Comparison of ENCODE assay signal across 1 cellular context in the genomic region with DNA sequence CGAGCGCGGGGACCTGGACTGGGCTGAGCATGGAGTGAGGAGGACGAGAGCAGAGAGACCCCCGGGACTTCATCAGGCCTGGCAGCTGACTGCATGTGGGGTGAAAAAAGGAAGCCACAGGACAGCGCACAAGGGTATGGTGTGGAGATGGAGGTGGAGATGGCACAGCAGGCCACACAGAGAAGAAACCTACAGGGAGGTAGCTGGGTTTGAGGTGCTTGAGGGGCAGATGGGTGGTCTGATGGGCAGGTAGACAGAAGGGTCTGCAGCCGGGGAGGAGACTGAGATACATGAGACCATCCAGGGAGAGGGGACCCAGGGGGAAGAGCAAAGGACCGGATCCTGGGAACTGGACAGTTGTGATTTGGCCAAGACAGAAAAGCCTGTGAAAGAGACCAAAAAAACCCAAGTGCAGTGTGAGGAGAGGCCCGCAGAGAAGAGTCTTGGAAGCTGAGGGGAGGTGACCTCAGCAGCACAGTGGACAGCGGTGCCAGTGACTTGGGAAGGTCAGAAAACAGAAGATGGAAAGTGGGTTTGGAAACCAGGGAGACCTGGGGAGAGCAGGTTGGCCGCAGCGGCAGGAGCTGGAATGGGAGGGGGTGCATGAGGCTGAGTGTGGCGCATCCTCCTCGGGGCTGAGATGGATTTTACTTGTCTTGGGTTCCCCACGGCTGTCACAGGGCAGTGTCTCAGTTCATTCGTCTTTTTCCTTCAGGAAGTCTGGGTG.
TF ChIP-seq lines count a peak whose summit lies in the region.

No MANE protein-coding gene starts in this region.

TF ChIP-seq in GM23338, 12 proteins besides CTCF, POLR2A, EP300 and RAD21 (continued from another document):
- TF ChIP-seq, protein P1, sequence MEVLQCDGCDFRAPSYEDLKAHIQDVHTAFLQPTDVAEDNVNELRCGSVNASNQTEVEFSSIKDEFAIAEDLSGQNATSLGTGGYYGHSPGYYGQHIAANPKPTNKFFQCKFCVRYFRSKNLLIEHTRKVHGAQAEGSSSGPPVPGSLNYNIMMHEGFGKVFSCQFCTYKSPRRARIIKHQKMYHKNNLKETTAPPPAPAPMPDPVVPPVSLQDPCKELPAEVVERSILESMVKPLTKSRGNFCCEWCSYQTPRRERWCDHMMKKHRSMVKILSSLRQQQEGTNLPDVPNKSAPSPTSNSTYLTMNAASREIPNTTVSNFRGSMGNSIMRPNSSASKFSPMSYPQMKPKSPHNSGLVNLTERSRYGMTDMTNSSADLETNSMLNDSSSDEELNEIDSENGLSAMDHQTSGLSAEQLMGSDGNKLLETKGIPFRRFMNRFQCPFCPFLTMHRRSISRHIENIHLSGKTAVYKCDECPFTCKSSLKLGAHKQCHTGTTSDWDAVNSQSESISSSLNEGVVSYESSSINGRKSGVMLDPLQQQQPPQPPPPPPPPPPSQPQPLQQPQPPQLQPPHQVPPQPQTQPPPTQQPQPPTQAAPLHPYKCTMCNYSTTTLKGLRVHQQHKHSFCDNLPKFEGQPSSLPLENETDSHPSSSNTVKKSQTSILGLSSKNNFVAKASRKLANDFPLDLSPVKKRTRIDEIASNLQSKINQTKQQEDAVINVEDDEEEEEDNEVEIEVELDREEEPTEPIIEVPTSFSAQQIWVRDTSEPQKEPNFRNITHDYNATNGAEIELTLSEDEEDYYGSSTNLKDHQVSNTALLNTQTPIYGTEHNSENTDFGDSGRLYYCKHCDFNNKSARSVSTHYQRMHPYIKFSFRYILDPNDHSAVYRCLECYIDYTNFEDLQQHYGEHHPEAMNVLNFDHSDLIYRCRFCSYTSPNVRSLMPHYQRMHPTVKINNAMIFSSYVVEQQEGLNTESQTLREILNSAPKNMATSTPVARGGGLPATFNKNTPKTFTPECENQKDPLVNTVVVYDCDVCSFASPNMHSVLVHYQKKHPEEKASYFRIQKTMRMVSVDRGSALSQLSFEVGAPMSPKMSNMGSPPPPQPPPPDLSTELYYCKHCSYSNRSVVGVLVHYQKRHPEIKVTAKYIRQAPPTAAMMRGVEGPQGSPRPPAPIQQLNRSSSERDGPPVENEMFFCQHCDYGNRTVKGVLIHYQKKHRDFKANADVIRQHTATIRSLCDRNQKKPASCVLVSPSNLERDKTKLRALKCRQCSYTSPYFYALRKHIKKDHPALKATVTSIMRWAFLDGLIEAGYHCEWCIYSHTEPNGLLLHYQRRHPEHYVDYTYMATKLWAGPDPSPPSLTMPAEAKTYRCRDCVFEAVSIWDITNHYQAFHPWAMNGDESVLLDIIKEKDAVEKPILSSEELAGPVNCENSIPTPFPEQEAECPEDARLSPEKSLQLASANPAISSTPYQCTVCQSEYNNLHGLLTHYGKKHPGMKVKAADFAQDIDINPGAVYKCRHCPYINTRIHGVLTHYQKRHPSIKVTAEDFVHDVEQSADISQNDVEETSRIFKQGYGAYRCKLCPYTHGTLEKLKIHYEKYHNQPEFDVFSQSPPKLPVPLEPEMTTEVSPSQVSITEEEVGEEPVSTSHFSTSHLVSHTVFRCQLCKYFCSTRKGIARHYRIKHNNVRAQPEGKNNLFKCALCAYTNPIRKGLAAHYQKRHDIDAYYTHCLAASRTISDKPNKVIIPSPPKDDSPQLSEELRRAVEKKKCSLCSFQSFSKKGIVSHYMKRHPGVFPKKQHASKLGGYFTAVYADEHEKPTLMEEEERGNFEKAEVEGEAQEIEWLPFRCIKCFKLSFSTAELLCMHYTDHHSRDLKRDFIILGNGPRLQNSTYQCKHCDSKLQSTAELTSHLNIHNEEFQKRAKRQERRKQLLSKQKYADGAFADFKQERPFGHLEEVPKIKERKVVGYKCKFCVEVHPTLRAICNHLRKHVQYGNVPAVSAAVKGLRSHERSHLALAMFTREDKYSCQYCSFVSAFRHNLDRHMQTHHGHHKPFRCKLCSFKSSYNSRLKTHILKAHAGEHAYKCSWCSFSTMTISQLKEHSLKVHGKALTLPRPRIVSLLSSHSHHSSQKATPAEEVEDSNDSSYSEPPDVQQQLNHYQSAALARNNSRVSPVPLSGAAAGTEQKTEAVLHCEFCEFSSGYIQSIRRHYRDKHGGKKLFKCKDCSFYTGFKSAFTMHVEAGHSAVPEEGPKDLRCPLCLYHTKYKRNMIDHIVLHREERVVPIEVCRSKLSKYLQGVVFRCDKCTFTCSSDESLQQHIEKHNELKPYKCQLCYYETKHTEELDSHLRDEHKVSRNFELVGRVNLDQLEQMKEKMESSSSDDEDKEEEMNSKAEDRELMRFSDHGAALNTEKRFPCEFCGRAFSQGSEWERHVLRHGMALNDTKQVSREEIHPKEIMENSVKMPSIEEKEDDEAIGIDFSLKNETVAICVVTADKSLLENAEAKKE (CRISPR knock-in tag; IDR thresholded peaks at IDR 0.05), result no peak
- TF ChIP-seq EZH2 (IDR thresholded peaks at IDR 0.05; ENCODE audit: low read depth, unreplicated experiment) (no peak), ZNF331 (CRISPR knock-in tag; IDR thresholded peaks at IDR 0.05; ENCODE audit: low read depth) (no peak), POLR2AphosphoS5 (IDR thresholded peaks at IDR 0.05; ENCODE audit: low read depth) (no peak), JUNB (IDR thresholded peaks at IDR 0.05; ENCODE audit: unreplicated experiment) (no peak), CREB1 (CRISPR knock-in tag; IDR thresholded peaks at IDR 0.05; ENCODE audit: low read depth) (no peak), NANOG (IDR thresholded peaks at IDR 0.05; ENCODE audit: borderline replicate concordance) (no peak)
- TF ChIP-seq, protein P2, sequence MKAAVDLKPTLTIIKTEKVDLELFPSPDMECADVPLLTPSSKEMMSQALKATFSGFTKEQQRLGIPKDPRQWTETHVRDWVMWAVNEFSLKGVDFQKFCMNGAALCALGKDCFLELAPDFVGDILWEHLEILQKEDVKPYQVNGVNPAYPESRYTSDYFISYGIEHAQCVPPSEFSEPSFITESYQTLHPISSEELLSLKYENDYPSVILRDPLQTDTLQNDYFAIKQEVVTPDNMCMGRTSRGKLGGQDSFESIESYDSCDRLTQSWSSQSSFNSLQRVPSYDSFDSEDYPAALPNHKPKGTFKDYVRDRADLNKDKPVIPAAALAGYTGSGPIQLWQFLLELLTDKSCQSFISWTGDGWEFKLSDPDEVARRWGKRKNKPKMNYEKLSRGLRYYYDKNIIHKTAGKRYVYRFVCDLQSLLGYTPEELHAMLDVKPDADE (IDR thresholded peaks at IDR 0.05), result no peak
